2 cellular contexts compared by ENCODE assay signal in genomic region chr16:56198755-56199114, GRCh38.
TF ChIP-seq lines count a peak whose summit lies in the region.

No MANE protein-coding gene starts in this region.

TF ChIP-seq in GM23338, 12 proteins besides CTCF, POLR2A, EP300 and RAD21 (continued from another document):
- TF ChIP-seq REST (IDR thresholded peaks at IDR 0.05; ENCODE audit: unreplicated experiment) (no peak), NANOG (IDR thresholded peaks at IDR 0.05; ENCODE audit: borderline replicate concordance) (no peak), ETS1 (IDR thresholded peaks at IDR 0.05) (no peak), ZNF114 (CRISPR knock-in tag; IDR thresholded peaks at IDR 0.05) (no peak), JUNB (IDR thresholded peaks at IDR 0.05; ENCODE audit: unreplicated experiment) (no peak), EZH2phosphoT487 (IDR thresholded peaks at IDR 0.05; ENCODE audit: unreplicated experiment) (no peak), POLR2AphosphoS5 (IDR thresholded peaks at IDR 0.05; ENCODE audit: low read depth) (no peak), ZNF331 (CRISPR knock-in tag; IDR thresholded peaks at IDR 0.05; ENCODE audit: low read depth) (no peak), ZNF462 (CRISPR knock-in tag; IDR thresholded peaks at IDR 0.05) (no peak), EZH2 (IDR thresholded peaks at IDR 0.05; ENCODE audit: low read depth, unreplicated experiment) (no peak)

TF ChIP-seq in SK-N-SH treated with all-trans-retinoic acid at 6 μM for 48 hours, 23 proteins besides CTCF, POLR2A, EP300 and RAD21 (continued from another document):
- TF ChIP-seq TSHZ2 (CRISPR knock-in tag; IDR thresholded peaks at IDR 0.05) (no peak), PPARA (CRISPR knock-in tag; IDR thresholded peaks at IDR 0.05; ENCODE audit: borderline replicate concordance) (no peak), RARB (CRISPR knock-in tag; IDR thresholded peaks at IDR 0.05) (no peak), ZC3H10 (CRISPR knock-in tag; IDR thresholded peaks at IDR 0.05) (no peak), POU6F1 (CRISPR knock-in tag; IDR thresholded peaks at IDR 0.05; ENCODE audit: borderline replicate concordance, low read depth) (no peak), PATZ1 (CRISPR knock-in tag; IDR thresholded peaks at IDR 0.05; ENCODE audit: borderline replicate concordance) (no peak), ZNF70 (CRISPR knock-in tag; IDR thresholded peaks at IDR 0.05) (no peak), ZNF565 (CRISPR knock-in tag; conservative IDR thresholded peaks at IDR 0.05; ENCODE audit: low read depth) (no peak), TCF4 (CRISPR knock-in tag; IDR thresholded peaks at IDR 0.05; ENCODE audit: borderline replicate concordance) (no peak), BACH2 (CRISPR knock-in tag; IDR thresholded peaks at IDR 0.05; ENCODE audit: borderline replicate concordance) (no peak), GLIS3 (CRISPR knock-in tag; IDR thresholded peaks at IDR 0.05) (no peak), ESRRG (CRISPR knock-in tag; IDR thresholded peaks at IDR 0.05) (no peak), ZFP30 (CRISPR knock-in tag; IDR thresholded peaks at IDR 0.05) (no peak)
